In the genomic region with DNA sequence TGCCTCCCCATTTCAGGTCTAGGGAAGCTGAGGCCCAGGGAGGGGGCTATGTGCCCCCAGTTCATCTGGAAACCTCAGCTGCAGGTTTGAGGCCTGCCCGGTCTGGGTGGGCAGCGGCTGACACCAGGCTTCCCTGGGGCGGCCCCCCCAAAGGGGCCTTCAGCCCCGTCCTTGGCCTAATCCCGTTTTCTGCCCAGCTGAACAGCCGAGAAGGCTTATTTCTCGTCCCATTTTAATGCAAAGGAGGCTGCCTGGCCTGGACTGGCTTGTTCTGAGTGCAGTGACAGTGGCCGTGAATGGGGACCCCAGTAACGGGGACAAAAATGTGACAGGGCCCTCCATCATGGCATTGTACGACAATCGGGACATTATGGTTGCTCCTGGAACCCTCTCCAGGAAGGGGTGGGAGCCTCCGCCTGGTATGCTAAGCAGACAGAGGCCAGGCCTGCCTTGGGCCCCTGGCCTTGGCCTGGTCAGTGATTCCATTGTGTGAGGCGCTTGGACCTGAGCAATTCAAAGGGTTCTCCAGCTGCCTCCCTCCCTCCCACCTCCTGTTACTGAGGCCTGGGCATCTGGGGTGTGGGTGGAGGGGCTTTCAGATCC, we compare ENCODE assay signal across 17 cellular contexts.
DNase-seq lines count a peak whose midpoint lies in the region; ATAC-seq and TF ChIP-seq lines count a peak whose summit lies in the region.
"Had no signal": no experiment of that assay in that cellular context is flagged by ENCODE, and none has a peak within 500 bp of the region (broad histone marks: within the 10 kb centered on the region; RNA-seq: fewer than 3 reads in every experiment).

No MANE protein-coding gene starts in this region.

- H3K9ac ChIP-seq in iPS-20b (ENCODE audit: low read depth, low read length): 0 out of 2 replicates have a peak overlapping the region, but pooled peaks have one; percentile 35

- no peaks in the 10 kb centered on the region for H3K79me2 ChIP-seq in osteoblast (ENCODE audit: insufficient read depth, low read length)

- no peaks in the 10 kb centered on the region for H3K36me3 Mint-ChIP-seq in brain
- H3K36me3 Mint-ChIP-seq: CD4-positive, alpha-beta memory T cell had no signal

- H3K27ac ChIP-seq in iPS-20b (ENCODE audit: low read length) (no peak overlapping the region), osteoblast (ENCODE audit: low read depth, low read length) (no peak overlapping the region)

- peak overlapping the region; percentile 43 to 96 (median 65) for H3K27ac Mint-ChIP-seq in brain
- H3K27ac Mint-ChIP-seq: CD4-positive, alpha-beta memory T cell; HFFc6 had no signal

- ATAC-seq in GM18505 (IDR thresholded peaks at IDR 0.05; ENCODE audit: unreplicated experiment): no peak

- TF ChIP-seq CTCF in brain (conservative IDR thresholded peaks at IDR 0.05) (no peak), osteoblast (IDR thresholded peaks at IDR 0.05; ENCODE audit: extremely low read depth, low read depth, low read length) (no peak)

- peaks cover 0 to 12% (median 0%) of the 10 kb centered on the region in 5 experiments for H3K9me3 Mint-ChIP-seq in brain
- H3K9me3 Mint-ChIP-seq: HFFc6 had no signal

- no peak overlapping the region for H3K4me2 ChIP-seq in osteoblast (ENCODE audit: insufficient read depth, low read length)

- peaks cover 14% of the 10 kb centered on the region; the same call in 1 of the 2 replicates for H3K4me1 ChIP-seq in iPS-20b (ENCODE audit: insufficient read depth, low read length)
- H3K4me1 ChIP-seq in osteoblast (ENCODE audit: insufficient read depth, low read length): no peaks in the 10 kb centered on the region

- no peak overlapping the region for H3K4me3 Mint-ChIP-seq in brain
- H3K4me3 Mint-ChIP-seq: CD4-positive, alpha-beta memory T cell; HFFc6 had no signal

- H3K4me3 ChIP-seq in iPS-20b (ENCODE audit: low read length): peak overlapping the region; percentile 26; the same call in 1 of the 2 replicates
- no peak overlapping the region for H3K4me3 ChIP-seq in osteoblast (ENCODE audit: insufficient read depth, low read length)

- H3K27me3 ChIP-seq in iPS-20b (ENCODE audit: insufficient read depth, low read length) (no peaks in the 10 kb centered on the region), osteoblast (ENCODE audit: insufficient read depth, low read length) (no peaks in the 10 kb centered on the region)

- no peak for TF ChIP-seq POLR2A in GM18505 (IDR thresholded peaks at IDR 0.05; ENCODE audit: borderline replicate concordance, extremely low read depth, insufficient read depth, insufficient read length)

- no peak overlapping the region for H2AFZ ChIP-seq in osteoblast (ENCODE audit: low read length)

- H4K20me1 ChIP-seq in osteoblast (ENCODE audit: insufficient read depth, low read length): no peaks in the 10 kb centered on the region

- H3K36me3 ChIP-seq in iPS-20b (ENCODE audit: insufficient read depth, low read depth, low read length) (no peaks in the 10 kb centered on the region), osteoblast (ENCODE audit: insufficient read depth, low read length) (no peaks in the 10 kb centered on the region)

- H3K4me1 Mint-ChIP-seq in brain: peaks cover 100% of the 10 kb centered on the region

- peaks cover 5% of the 10 kb centered on the region for H3K27me3 Mint-ChIP-seq in brain

- peak; percentile 50 for DNase-seq in Ammon's horn (ENCODE audit: low spot score)
- DNase-seq in osteoblast (ENCODE audit: insufficient read length, low spot score, missing footprints): peak; percentile 52
- no peak for DNase-seq in HCEC 1CT
- DNase-seq in T1000 (lab: John Stamatoyannopoulos, UW): no peak
- no peak for DNase-seq in NCI-H446 treated with DMSO at 0.1 percent for 48 hours (lab: John Stamatoyannopoulos, UW)
- DNase-seq: 8988T; Calu3; CD4-positive, alpha-beta memory T cell; HFFc6; KBM-7; NCI-H1436; NCI-H2081; NCI-H510A treated with DMSO at 0.1 percent for 48 hours; SHP77 had no signal

- H3K9me3 ChIP-seq in iPS-20b (ENCODE audit: insufficient read depth, low read depth, low read length) (no peaks in the 10 kb centered on the region), osteoblast (ENCODE audit: low read depth, low read length) (no peaks in the 10 kb centered on the region)

Comparison
In these comparisons a context has a peak if more than half of its experiments do, and no peak if none do; other contexts are left out.
1. DNase-seq: peak in Ammon's horn (single experiment) and osteoblast (single experiment); none in HCEC 1CT (single experiment), T1000 (single experiment) and NCI-H446 treated with DMSO at 0.1 percent for 48 hours (single experiment).